ENCODE assay signal across 8 cellular contexts in the genomic region with DNA sequence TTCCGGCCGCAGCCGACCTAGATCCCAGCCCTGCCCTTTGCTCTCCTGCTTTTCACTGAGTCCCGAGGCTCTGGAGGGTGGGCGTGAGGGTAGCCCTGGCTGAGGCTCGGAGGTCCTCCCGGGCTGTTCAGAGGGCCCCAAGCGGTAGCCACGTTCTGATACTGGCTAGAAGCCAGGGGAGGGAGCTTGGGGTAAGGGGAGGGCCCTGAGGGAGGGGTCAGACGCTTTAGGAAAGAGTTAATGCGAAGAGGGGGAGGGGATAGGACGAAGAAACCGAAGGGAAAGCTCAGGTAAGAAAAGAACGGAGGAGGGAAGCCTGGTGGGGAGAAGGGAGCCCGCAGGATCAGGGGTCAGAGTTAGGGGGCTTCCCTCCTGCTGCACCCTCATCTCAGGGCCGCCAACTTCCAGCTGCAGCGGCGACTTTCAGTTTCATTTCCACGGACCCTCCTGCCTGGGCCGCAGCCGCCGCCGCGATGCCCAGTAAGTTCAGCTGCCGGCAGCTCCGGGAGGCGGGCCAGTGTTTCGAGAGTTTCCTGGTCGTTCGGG. TPM values are rescaled to one million over a fixed set of nuclear protein-coding genes. Genes with fewer than 3 reads are reported as not detected.
DNase-seq lines count a peak whose midpoint lies in the region; ATAC-seq and TF ChIP-seq lines count a peak whose summit lies in the region.

A gene with protein sequence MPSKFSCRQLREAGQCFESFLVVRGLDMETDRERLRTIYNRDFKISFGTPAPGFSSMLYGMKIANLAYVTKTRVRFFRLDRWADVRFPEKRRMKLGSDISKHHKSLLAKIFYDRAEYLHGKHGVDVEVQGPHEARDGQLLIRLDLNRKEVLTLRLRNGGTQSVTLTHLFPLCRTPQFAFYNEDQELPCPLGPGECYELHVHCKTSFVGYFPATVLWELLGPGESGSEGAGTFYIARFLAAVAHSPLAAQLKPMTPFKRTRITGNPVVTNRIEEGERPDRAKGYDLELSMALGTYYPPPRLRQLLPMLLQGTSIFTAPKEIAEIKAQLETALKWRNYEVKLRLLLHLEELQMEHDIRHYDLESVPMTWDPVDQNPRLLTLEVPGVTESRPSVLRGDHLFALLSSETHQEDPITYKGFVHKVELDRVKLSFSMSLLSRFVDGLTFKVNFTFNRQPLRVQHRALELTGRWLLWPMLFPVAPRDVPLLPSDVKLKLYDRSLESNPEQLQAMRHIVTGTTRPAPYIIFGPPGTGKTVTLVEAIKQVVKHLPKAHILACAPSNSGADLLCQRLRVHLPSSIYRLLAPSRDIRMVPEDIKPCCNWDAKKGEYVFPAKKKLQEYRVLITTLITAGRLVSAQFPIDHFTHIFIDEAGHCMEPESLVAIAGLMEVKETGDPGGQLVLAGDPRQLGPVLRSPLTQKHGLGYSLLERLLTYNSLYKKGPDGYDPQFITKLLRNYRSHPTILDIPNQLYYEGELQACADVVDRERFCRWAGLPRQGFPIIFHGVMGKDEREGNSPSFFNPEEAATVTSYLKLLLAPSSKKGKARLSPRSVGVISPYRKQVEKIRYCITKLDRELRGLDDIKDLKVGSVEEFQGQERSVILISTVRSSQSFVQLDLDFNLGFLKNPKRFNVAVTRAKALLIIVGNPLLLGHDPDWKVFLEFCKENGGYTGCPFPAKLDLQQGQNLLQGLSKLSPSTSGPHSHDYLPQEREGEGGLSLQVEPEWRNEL (plus strand): TSS at position 220 of the 546 bp plus-strand sequence. CDS start 254 bp downstream, at position 474.

- CTCF ChIA-PET in HEK293T (lab: Yijun Ruan, JAX): interaction anchor here (0.5 to 2.9 kb wide), 10 partner anchors 9 to 173 kb away, joined by 3 to 9 read pairs (median 4); a partner anchor contains a TSS

- peaks cover 6 to 26% of the 10 kb centered on the region in 2 donors for H3K36me3 ChIP-seq in psoas muscle (ENCODE audit: insufficient read depth in 1 of 2, low read depth in 1 of 2)

- no peaks in the 10 kb centered on the region for H3K27me3 ChIP-seq in psoas muscle (ENCODE audit: insufficient read depth in 3 of 3, low read length in 2 of 3)

- peaks cover 7% of the 10 kb centered on the region for H3K4me1 ChIP-seq in psoas muscle

- peak within 1 kb of the TSS; percentile 78 for H3K4me3 ChIP-seq in NB4 (ENCODE audit: low read depth, low read length)
- H3K4me3 ChIP-seq in psoas muscle: peak within 1 kb of the TSS; percentile 83

- TF ChIP-seq POLR2A in NB4 (IDR thresholded peaks at IDR 0.05; ENCODE audit: extremely low read depth, insufficient read length): peak; percentile 29

- peak; percentile 78 for ATAC-seq in left ventricle myocardium superior
- ATAC-seq in psoas muscle: peak; percentile 61 to 79 (median 65)

- DNase-seq in ELR (ENCODE audit: low read depth) (peak; percentile 86), HEK293T (ENCODE audit: extremely low spot score) (peak; percentile 74), NB4 (ENCODE audit: low read depth) (peak; percentile 77), left ventricle myocardium superior (peak; percentile 85), psoas muscle (peak; percentile 75 to 81), cortex of kidney (lab: John Stamatoyannopoulos, UW) (no peak)

- WGBS in psoas muscle, 3 donors: 0 to 1% (median 0%) methylated on average over 29 to 30 of the region's 30 CpGs

- POLR2A ChIA-PET in HEK293T (lab: Yijun Ruan, JAX): interaction anchor here (0.6 to 4.5 kb wide), 20 partner anchors 9 to 1896 kb away, joined by 3 to 67 read pairs (median 4); a partner anchor contains a TSS

- intact Hi-C loops in T-helper 1 cell treated with Interleukin-12 subunit alpha and Interleukin-12 subunit beta and Interleukin-4 antibody, amounts not matched to agents 30 ng/mL and 1 ng/mL, for 36 hours (cut with micrococcal nuclease): loop anchor here (1.0 to 10.0 kb wide), 4 partner anchors 31 to 170 kb away; a partner anchor contains a TSS
- intact Hi-C loops in left ventricle myocardium superior (cut with micrococcal nuclease) (no loop called here), psoas muscle (cut with DNase I) (loop anchor here (2.0 to 5.0 kb wide), 4 partner anchors 24 to 50 kb away; a partner anchor contains a TSS)

- H3K27ac ChIP-seq in angular gyrus (ENCODE audit: low read depth, low read length): peak within 1 kb of the TSS; percentile 79
- peak within 1 kb of the TSS; percentile 76 for H3K27ac ChIP-seq in psoas muscle

- no peak for TF ChIP-seq CTCF in NB4 (IDR thresholded peaks at IDR 0.05; ENCODE audit: low read depth, low read length)
- no peak for TF ChIP-seq CTCF in psoas muscle (IDR thresholded peaks at IDR 0.05)

- H3K9me3 ChIP-seq in psoas muscle: no peaks in the 10 kb centered on the region

TF ChIP-seq in HEK293T, 16 proteins besides CTCF, POLR2A, EP300 and RAD21:
- TF ChIP-seq FOXM1 (IDR thresholded peaks at IDR 0.05; ENCODE audit: borderline replicate concordance) (peak; percentile 57; the same call in 1 of the 2 replicates), FOXA1 (IDR thresholded peaks at IDR 0.05) (no peak), L3MBTL2 (conservative IDR thresholded peaks at IDR 0.05) (peak; percentile 53)

RNA-seq across cellular contexts. Expression of the gene that starts here (rescaled TPM):
- 128 and 134 TPM in 2 replicates for total RNA-seq in T-helper 1 cell treated with Interleukin-12 subunit alpha and Interleukin-12 subunit beta and Interleukin-4 antibody, amounts not matched to agents 30 ng/mL and 1 ng/mL, for 36 hours
- total RNA-seq in left ventricle myocardium superior (14.0 TPM), psoas muscle (10 to 100 TPM in 2 of 4 donors, 1 to 10 TPM in 2; 5.3 to 10.6 (median 8.3) TPM)
- 1 to 10 TPM; 4.8 to 6.4 (median 6.4) TPM for polyA plus RNA-seq in psoas muscle
